ENCODE assay signal across 15 cellular contexts in the genomic region with DNA sequence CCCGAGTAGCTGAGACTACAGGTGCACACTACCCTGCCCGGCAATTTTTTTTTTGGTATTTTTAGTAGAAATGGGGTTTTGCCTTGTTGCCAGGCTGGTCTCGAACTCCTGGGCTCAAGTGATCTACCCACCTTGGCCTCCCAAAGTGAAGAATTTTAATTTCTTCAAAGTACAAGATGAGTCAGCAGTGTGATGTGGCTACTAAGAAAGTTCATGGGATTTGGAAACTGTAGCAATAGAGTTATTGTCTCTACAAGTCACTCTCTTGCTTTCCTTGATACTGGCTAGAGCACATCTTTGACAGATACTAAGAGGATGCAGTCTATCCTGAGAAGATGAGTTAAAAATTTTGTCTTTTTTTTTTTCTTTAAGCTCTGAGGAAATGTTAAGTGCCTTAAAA. TPM values are rescaled to one million over a fixed set of nuclear protein-coding genes. Genes with fewer than 3 reads are reported as not detected.
DNase-seq lines count a peak whose midpoint lies in the region; ATAC-seq and TF ChIP-seq lines count a peak whose summit lies in the region.
"Had no signal": no experiment of that assay in that cellular context is flagged by ENCODE, and none has a peak within 500 bp of the region (broad histone marks: within the 10 kb centered on the region; RNA-seq: fewer than 3 reads in every experiment).

No MANE protein-coding gene starts in this region.

- no peaks in the 10 kb centered on the region for H3K9me3 ChIP-seq in stomach smooth muscle (ENCODE audit: control insufficient read depth in 2 of 2, low read length in 2 of 2)

- DNase-seq in activated T-cell treated with anti-CD3 and anti-CD28 coated beads, Interleukin-2, amount 50 U/mL, for 24 hours = no peak
- DNase-seq in activated T-cell treated with anti-CD3 and anti-CD28 coated beads, Interleukin-2, amount 50 U/mL, for 1 hour = no peak
- peak; percentile 16 for DNase-seq in fibroblast of the aortic adventitia (ENCODE audit: low read depth)
- no peak for DNase-seq in substantia nigra (lab: John Stamatoyannopoulos, UW)
- DNase-seq: activated CD4-positive, alpha-beta T cell treated with anti-CD3 and anti-CD28 coated beads for 1 hour; cortex of kidney; KG1; naive B cell; NCI-H2029 treated with DMSO at 0.1 percent for 48 hours; stimulated activated CD4-positive, alpha-beta T cell treated with anti-CD3 and anti-CD28 coated beads, Interleukin-12 subunit alpha, Interleukin-12 subunit beta, amount 100 ng/mL, for 4 hours had no signal

- peak overlapping the region; percentile 19 for H3K4me3 Mint-ChIP-seq in activated T-cell treated with anti-CD3 and anti-CD28 coated beads, Interleukin-2, amount 50 U/mL, for 24 hours

- H3K4me1 Mint-ChIP-seq in activated T-cell treated with anti-CD3 and anti-CD28 coated beads, Interleukin-2, amount 50 U/mL, for 24 hours (ENCODE audit: low read depth) = peaks cover 24% of the 10 kb centered on the region

- peaks cover 77% of the 10 kb centered on the region for H3K36me3 Mint-ChIP-seq in activated T-cell treated with anti-CD3 and anti-CD28 coated beads, Interleukin-2, amount 50 U/mL, for 24 hours (ENCODE audit: low read depth)

- H3K27me3 Mint-ChIP-seq in activated T-cell treated with anti-CD3 and anti-CD28 coated beads, Interleukin-2, amount 50 U/mL, for 24 hours = no peaks in the 10 kb centered on the region
- H3K27me3 Mint-ChIP-seq: naive B cell had no signal

- ATAC-seq in GM21723 (IDR thresholded peaks at IDR 0.05; ENCODE audit: unreplicated experiment) = no peak
- ATAC-seq in HG02884 (IDR thresholded peaks at IDR 0.05; ENCODE audit: unreplicated experiment) = no peak

- H3K9me3 Mint-ChIP-seq in activated T-cell treated with anti-CD3 and anti-CD28 coated beads, Interleukin-2, amount 50 U/mL, for 24 hours = no peaks in the 10 kb centered on the region
- H3K9me3 Mint-ChIP-seq: naive B cell had no signal

- no peaks in the 10 kb centered on the region for H3K27me3 ChIP-seq in stomach smooth muscle (ENCODE audit: control insufficient read depth in 1 of 2, insufficient read depth in 2 of 2, low read length in 2 of 2)

- peaks cover 37% of the 10 kb centered on the region for H3K4me1 ChIP-seq in stomach smooth muscle (ENCODE audit: control insufficient read depth, insufficient read depth, low read length)

- H3K4me3 ChIP-seq in fibroblast of the aortic adventitia (ENCODE audit: low read depth, low read length) (peak overlapping the region; percentile 15), stomach smooth muscle (ENCODE audit: low read length in 2 of 2) (no peak overlapping the region)

- H3K27ac ChIP-seq in VCaP (peak overlapping the region; percentile 96), stomach smooth muscle (ENCODE audit: low read length) (peak overlapping the region; percentile 99), substantia nigra (ENCODE audit: low read depth, low read length, poor library complexity, severe bottlenecking) (no peak overlapping the region)

- peak overlapping the region; percentile 76 for H3K27ac Mint-ChIP-seq in activated T-cell treated with anti-CD3 and anti-CD28 coated beads, Interleukin-2, amount 50 U/mL, for 24 hours

- no peak for TF ChIP-seq CTCF in VCaP (conservative IDR thresholded peaks at IDR 0.05)
- no peak for TF ChIP-seq CTCF in fibroblast of the aortic adventitia (IDR thresholded peaks at IDR 0.05; ENCODE audit: insufficient read depth, low read length)

- peaks cover 43% of the 10 kb centered on the region in 2 donors for H3K36me3 ChIP-seq in stomach smooth muscle (ENCODE audit: control insufficient read depth in 2 of 2, insufficient read depth in 2 of 2, low read length in 2 of 2)

- peak overlapping the region in 1 of 2 donors; percentile 13 for H3K9ac ChIP-seq in stomach smooth muscle (ENCODE audit: low read length in 2 of 2)

RNA-seq across cellular contexts. Expression of gene CREB3, which starts 1.6 kb away (rescaled TPM):
- total RNA-seq in fibroblast of the aortic adventitia (ENCODE audit: low replicate concordance) = 56.1 and 68.3 TPM in 2 replicates

RNA-seq across cellular contexts. Expression of gene TLN1, which starts 2.1 kb away (rescaled TPM):
- 287 and 513 TPM in 2 replicates for total RNA-seq in fibroblast of the aortic adventitia (ENCODE audit: low replicate concordance)

RNA-seq across cellular contexts. Expression of gene GBA2, which starts 14.9 kb away (rescaled TPM):
- 25.5 and 36.1 TPM in 2 replicates for total RNA-seq in fibroblast of the aortic adventitia (ENCODE audit: low replicate concordance)

RNA-seq across cellular contexts. Expression of gene RGP1, which starts 15.0 kb away (rescaled TPM):
- 7.8 and 16.0 TPM in 2 replicates for total RNA-seq in fibroblast of the aortic adventitia (ENCODE audit: low replicate concordance)

RNA-seq across cellular contexts. Expression of gene MSMP, which starts 20.0 kb away (rescaled TPM):
- not detected in 2 replicates for total RNA-seq in fibroblast of the aortic adventitia (ENCODE audit: low replicate concordance)
- total RNA-seq: fibroblast of villous mesenchyme had no signal
